In genomic region chr1:3350441-3351261, GRCh38 we compare ENCODE assay signal across 14 cellular contexts.
DNase-seq lines count a peak whose midpoint lies in the region; ATAC-seq and TF ChIP-seq lines count a peak whose summit lies in the region.
"Had no signal": no experiment of that assay in that cellular context is flagged by ENCODE, and none has a peak within 500 bp of the region (broad histone marks: within the 10 kb centered on the region; RNA-seq: fewer than 3 reads in every experiment).

No MANE protein-coding gene starts in this region.

- intact Hi-C loops in sciatic nerve (cut with DNase I) = no loop called here

- TF ChIP-seq CTCF in right atrium auricular region (IDR thresholded peaks at IDR 0.05) = peak in 1 of 2 donors; percentile 40

- no peaks in the 10 kb centered on the region for H3K36me3 ChIP-seq in right atrium auricular region

- peaks cover 2% of the 10 kb centered on the region for H3K4me1 Mint-ChIP-seq in T-helper 17 cell
- H3K4me1 Mint-ChIP-seq: activated naive CD4-positive, alpha-beta T cell treated with anti-CD3 and anti-CD28 coated beads, Interleukin-2, amount 50 U/mL, for 24 hours had no signal

- no peak overlapping the region for H3K27ac Mint-ChIP-seq in T-helper 17 cell
- H3K27ac Mint-ChIP-seq: activated CD8-positive, alpha-beta T cell treated with anti-CD3 and anti-CD28 coated beads for 36 hours; activated naive CD4-positive, alpha-beta T cell treated with anti-CD3 and anti-CD28 coated beads, Interleukin-2, amount 50 U/mL, for 24 hours; effector memory CD8-positive, alpha-beta T cell; natural killer cell treated with Interleukin-12 subunit alpha and Interleukin-12 subunit beta and Interleukin-15 and Interleukin-18, amount 100 ng/mL, for 72 hours had no signal

- DNase-seq in EH (ENCODE audit: low read depth) (peak; percentile 8), cerebellum (ENCODE audit: low spot score) (peak; percentile 42), right atrium auricular region (ENCODE audit: low spot score) (no peak), sciatic nerve (ENCODE audit: low spot score) (peak; percentile 74), GF-D8 (lab: John Stamatoyannopoulos, UW) (no peak), iPS-NIHi11 (ENCODE audit: low spot score) (no peak), T-helper 17 cell (no peak)
- DNase-seq: activated CD8-positive, alpha-beta T cell treated with anti-CD3 and anti-CD28 coated beads for 36 hours; effector memory CD8-positive, alpha-beta T cell; stimulated activated CD4-positive, alpha-beta T cell treated with anti-CD3 and anti-CD28 coated beads, Interleukin-1b, Interleukin-23, amount 100 ng/mL, for 48 hours; stimulated activated naive CD4-positive, alpha-beta T cell treated with Interleukin-2 at 50 U/mL for 16 hours had no signal

- no peak overlapping the region for H3K4me3 Mint-ChIP-seq in T-helper 17 cell
- H3K4me3 Mint-ChIP-seq: activated CD8-positive, alpha-beta T cell treated with anti-CD3 and anti-CD28 coated beads for 36 hours; activated naive CD4-positive, alpha-beta T cell treated with anti-CD3 and anti-CD28 coated beads, Interleukin-2, amount 50 U/mL, for 24 hours; effector memory CD8-positive, alpha-beta T cell; natural killer cell treated with Interleukin-12 subunit alpha and Interleukin-12 subunit beta and Interleukin-15 and Interleukin-18, amount 100 ng/mL, for 72 hours had no signal

- peaks cover 12% of the 10 kb centered on the region for H3K27me3 Mint-ChIP-seq in T-helper 17 cell

- no peaks in the 10 kb centered on the region for H3K9me3 ChIP-seq in right atrium auricular region
- no peaks in the 10 kb centered on the region for H3K9me3 ChIP-seq in T-helper 17 cell (ENCODE audit: control insufficient read depth, low read length, poor library complexity, severe bottlenecking)

- peak; percentile 60 for ATAC-seq in sciatic nerve
- no peak for ATAC-seq in T-helper 17 cell
- ATAC-seq in GM19455 (IDR thresholded peaks at IDR 0.05; ENCODE audit: unreplicated experiment) = no peak
- ATAC-seq: activated CD8-positive, alpha-beta T cell treated with anti-CD3 and anti-CD28 coated beads for 36 hours; effector memory CD8-positive, alpha-beta T cell; natural killer cell treated with Interleukin-12 subunit alpha and Interleukin-12 subunit beta and Interleukin-15 and Interleukin-18, amount 100 ng/mL, for 72 hours had no signal

- no peaks in the 10 kb centered on the region for H3K36me3 Mint-ChIP-seq in T-helper 17 cell (ENCODE audit: low read depth)
- H3K36me3 Mint-ChIP-seq: activated naive CD4-positive, alpha-beta T cell treated with anti-CD3 and anti-CD28 coated beads, Interleukin-2, amount 50 U/mL, for 24 hours; natural killer cell treated with Interleukin-12 subunit alpha and Interleukin-12 subunit beta and Interleukin-15 and Interleukin-18, amount 100 ng/mL, for 72 hours had no signal

- no peak overlapping the region for H3K4me3 ChIP-seq in right atrium auricular region

- H3K4me1 ChIP-seq in right atrium auricular region = peaks cover 0 to 62% of the 10 kb centered on the region in 2 donors

- H3K27me3 ChIP-seq in right atrium auricular region = no peaks in the 10 kb centered on the region

- H3K27ac ChIP-seq in right atrium auricular region = peak overlapping the region; percentile 66 to 73

Comparison
In these comparisons a context has a peak if more than half of its experiments do, and no peak if none do; other contexts are left out.
1. DNase-seq: peak in EH (single experiment), cerebellum (single experiment) and sciatic nerve (single experiment); none in right atrium auricular region (single experiment), GF-D8 (single experiment), iPS-NIHi11 (single experiment) and T-helper 17 cell (0 of 3).